ENCODE assay signal across 8 cellular contexts in genomic region chr17:2796164-2797140, GRCh38. TPM values are rescaled to one million over a fixed set of nuclear protein-coding genes. Genes with fewer than 3 reads are reported as not detected.
A peak's percentile ranks its signal among the peaks of the same experiment; 100 is the strongest.
DNase-seq lines count a peak whose midpoint lies in the region; ATAC-seq, FAIRE-seq and TF ChIP-seq lines count a peak whose summit lies in the region.

Gene RAP1GAP2, plus strand, starts transcription at chr17:2796438. Its CDS starts 90 bp downstream, at chr17:2796528.

- H3K79me2 ChIP-seq in DND-41 (ENCODE audit: insufficient read depth, low read length), result no peaks in the 10 kb centered on the region
- H3K79me2 ChIP-seq in GM12878 (ENCODE audit: control insufficient read depth, insufficient read depth, low read length), result no peaks in the 10 kb centered on the region

- no peaks in the 10 kb centered on the region for H3K36me3 ChIP-seq in DND-41 (ENCODE audit: insufficient read depth, low read length)
- no peaks in the 10 kb centered on the region for H3K36me3 ChIP-seq in GM12878 (ENCODE audit: control insufficient read depth in 2 of 2, insufficient read depth in 2 of 2, low read length in 1 of 2)
- no peaks in the 10 kb centered on the region for H3K36me3 ChIP-seq in mucosa of stomach (ENCODE audit: control insufficient read depth, insufficient read depth, low read length)

- H3K4me1 ChIP-seq in DND-41 (ENCODE audit: insufficient read depth, low read length), result peaks cover 30% of the 10 kb centered on the region
- peaks cover 22% of the 10 kb centered on the region for H3K4me1 ChIP-seq in GM12878 (ENCODE audit: control insufficient read depth, insufficient read depth, low read length)
- H3K4me1 ChIP-seq in mucosa of stomach (ENCODE audit: control insufficient read depth, insufficient read depth, low read length), result peaks cover 26% of the 10 kb centered on the region

- DNase-seq in DND-41 (peak; percentile 89), T-helper 2 cell (peak; percentile 46 to 89 (median 71)), GM12878 (ENCODE audit: low read depth, low spot score) (no peak), SW 1271 (lab: John Stamatoyannopoulos, UW) (no peak), GM13976 (ENCODE audit: low spot score) (no peak)
- peak in 1 of 2 donors; percentile 51 for DNase-seq in stimulated activated naive CD8-positive, alpha-beta T cell treated with anti-CD3 and anti-CD28 coated beads, Interleukin-15, amount 100 ng/mL, for 72 hours

- no peak for TF ChIP-seq RAD21 in GM12878 (IDR thresholded peaks at IDR 0.05; ENCODE audit: insufficient read depth, low read depth, low read length)

- CTCF ChIA-PET in GM12878 (lab: Yijun Ruan, JAX), result no interaction called here

- TF ChIP-seq EP300 in GM12878 (IDR thresholded peaks at IDR 0.05; ENCODE audit: borderline replicate concordance in 1 of 2, control insufficient read depth in 1 of 2, low read depth in 2 of 2, low read length in 2 of 2), result no peak

- peaks cover 82% of the 10 kb centered on the region for H3K27me3 Mint-ChIP-seq in stimulated activated naive CD8-positive, alpha-beta T cell treated with anti-CD3 and anti-CD28 coated beads, Interleukin-15, amount 100 ng/mL, for 72 hours

- RAD21 ChIA-PET in GM12878 (lab: Charles Lee; ENCODE audit: unreplicated experiment), result no interaction called here

- peak within 1 kb of the TSS; percentile 57 to 71 for H3K4me3 Mint-ChIP-seq in stimulated activated naive CD8-positive, alpha-beta T cell treated with anti-CD3 and anti-CD28 coated beads, Interleukin-15, amount 100 ng/mL, for 72 hours

- peak within 1 kb of the TSS; percentile 40 for H3K9ac ChIP-seq in DND-41 (ENCODE audit: low read depth, low read length)
- no peak within 1 kb of the TSS for H3K9ac ChIP-seq in GM12878 (ENCODE audit: control insufficient read depth, insufficient read depth, low read length)
- peak within 1 kb of the TSS; percentile 70 for H3K9ac ChIP-seq in mucosa of stomach (ENCODE audit: low read length)

- peak within 1 kb of the TSS; percentile 74 for H2AFZ ChIP-seq in DND-41 (ENCODE audit: low read depth, low read length)
- H2AFZ ChIP-seq in GM12878 (ENCODE audit: control insufficient read depth, low read depth, low read length), result peak within 1 kb of the TSS; percentile 25; the same call in 1 of the 2 replicates

- intact Hi-C loops in GM12878 (cut with micrococcal nuclease; ENCODE audit: unreplicated experiment), result no loop called here

- peak; percentile 98 for ATAC-seq in DND-41 (ENCODE audit: insufficient read depth, low read depth)
- peak; percentile 74 for ATAC-seq in GM12878
- ATAC-seq in stimulated activated naive CD8-positive, alpha-beta T cell treated with anti-CD3 and anti-CD28 coated beads, Interleukin-15, amount 100 ng/mL, for 72 hours, result peak; percentile 67
- ATAC-seq in GM21360 (IDR thresholded peaks at IDR 0.05; ENCODE audit: unreplicated experiment), result no peak

- no peaks in the 10 kb centered on the region for H3K27me3 ChIP-seq in DND-41 (ENCODE audit: insufficient read depth, low read length, poor library complexity)
- peaks cover 0 to 3% of the 10 kb centered on the region in 2 experiments; a peak in 1 of 4 replicates for H3K27me3 ChIP-seq in GM12878 (replicated peaks in 1 of 2; ENCODE audit: control insufficient read depth in 2 of 2, insufficient read depth in 2 of 2, low read length in 1 of 2)
- H3K27me3 ChIP-seq in mucosa of stomach (ENCODE audit: control insufficient read depth, insufficient read depth, low read length), result no peaks in the 10 kb centered on the region

- peak within 1 kb of the TSS; percentile 3 to 61; a peak in 3 of 4 replicates for H3K4me3 ChIP-seq in DND-41 (ENCODE audit: low read depth in 1 of 2, low read length in 2 of 2)
- H3K4me3 ChIP-seq in GM12878, result peak within 1 kb of the TSS; percentile 44; the same call in 1 of the 2 replicates
- H3K4me3 ChIP-seq in mucosa of stomach (ENCODE audit: low read length), result peak within 1 kb of the TSS; percentile 86

- FAIRE-seq in GM12878 (lab: Jason Lieb, UNC), result no peak

- WGBS in GM12878 (ENCODE audit: insufficient coverage, insufficient replicate concordance, low lambda C conversion rate, missing lambda C conversion rate), result 4% methylated on average over 37 of the region's 39 CpGs

- SMC1A ChIA-PET in GM12878 (lab: Charles Lee; ENCODE audit: uncharacterized antibody, unreplicated experiment), result no interaction called here

- H3K9me3 ChIP-seq in DND-41 (ENCODE audit: insufficient read depth, low read length, severe bottlenecking), result no peaks in the 10 kb centered on the region
- no peaks in the 10 kb centered on the region for H3K9me3 ChIP-seq in GM12878 (replicated peaks; ENCODE audit: control insufficient read depth, insufficient read depth, low read length)
- no peaks in the 10 kb centered on the region for H3K9me3 ChIP-seq in mucosa of stomach (ENCODE audit: control insufficient read depth, low read length)

- H3K4me1 Mint-ChIP-seq in stimulated activated naive CD8-positive, alpha-beta T cell treated with anti-CD3 and anti-CD28 coated beads, Interleukin-15, amount 100 ng/mL, for 72 hours, result peaks cover 82% of the 10 kb centered on the region

- H3K9me3 Mint-ChIP-seq in stimulated activated naive CD8-positive, alpha-beta T cell treated with anti-CD3 and anti-CD28 coated beads, Interleukin-15, amount 100 ng/mL, for 72 hours, result no peaks in the 10 kb centered on the region

- H3K4me2 ChIP-seq in DND-41 (ENCODE audit: insufficient read depth, low read length) (peak within 1 kb of the TSS; percentile 99), GM12878 (ENCODE audit: control insufficient read depth, insufficient read depth) (peak within 1 kb of the TSS; percentile 53)

- H3K27ac ChIP-seq in DND-41 (ENCODE audit: low read length) (peak within 1 kb of the TSS; percentile 32), GM12878 (ENCODE audit: control insufficient read depth, insufficient read depth) (no peak within 1 kb of the TSS)

- TF ChIP-seq POLR2A in GM12878 (IDR thresholded peaks at IDR 0.05; ENCODE audit: low read depth, low read length), result no peak

- TF ChIP-seq CTCF in DND-41 (IDR thresholded peaks at IDR 0.05; ENCODE audit: borderline replicate concordance, extremely low read depth, low read length, poor library complexity, severe bottlenecking) (peak; percentile 18), GM12878 (IDR thresholded peaks at IDR 0.05 in 2 of 3, conservative IDR thresholded peaks at IDR 0.05 in 1 of 3; ENCODE audit: control insufficient read depth in 2 of 3, extremely low read depth in 1 of 3, insufficient read depth in 1 of 3, low read depth in 3 of 3, low read length in 3 of 3) (no peak), GM13976 (IDR thresholded peaks at IDR 0.05; ENCODE audit: borderline replicate concordance, control extremely low read depth, extremely low read depth, insufficient read depth, missing control alignments) (no peak)

- H4K20me1 ChIP-seq in DND-41 (ENCODE audit: insufficient read depth, low read length) (peaks cover 14% of the 10 kb centered on the region; the same call in 1 of the 2 replicates), GM12878 (ENCODE audit: control insufficient read depth, insufficient read depth) (no peaks in the 10 kb centered on the region)

- BruUV-seq in GM12878 (replicated peaks; lab: Mats Ljungman, UMichigan), result no TSS peak

- POLR2A ChIA-PET in GM12878 (lab: Charles Lee), result no interaction called here

- in situ Hi-C loops in GM12878 (cut with MboI) (no loop called here), GM13976 (cut with MboI; ENCODE audit: low sequenced_read_pairs, unreplicated experiment) (no loop called here)

- H3K27ac Mint-ChIP-seq in stimulated activated naive CD8-positive, alpha-beta T cell treated with anti-CD3 and anti-CD28 coated beads, Interleukin-15, amount 100 ng/mL, for 72 hours, result no peak within 1 kb of the TSS

TF ChIP-seq in GM12878, 131 proteins besides CTCF, POLR2A, EP300 and RAD21:
- TF ChIP-seq RCOR1 (conservative IDR thresholded peaks at IDR 0.05; ENCODE audit: low read depth, low read length) (no peak), JUNB (IDR thresholded peaks at IDR 0.05) (no peak), SP1 (IDR thresholded peaks at IDR 0.05; ENCODE audit: low read depth, low read length) (no peak)

RNA-seq across cellular contexts. Expression of gene RAP1GAP2, which starts in this region (rescaled TPM):
- total RNA-seq in GM12878 (2013; cell fraction: nucleolus; rRNA removed), result 1.7 and 2.3 TPM in 2 replicates
- 0.49 and 0.68 TPM in 2 replicates for total RNA-seq in GM12878 (2014; rRNA removed)
- 0.36 and 0.37 TPM in 2 replicates for total RNA-seq in GM12878 (2014; rRNA removed; fragmentation: Illumina TruSeq; extraction: Trizol)
- total RNA-seq in GM12878 (2021), result 0.95 and 0.98 TPM in 2 replicates
- polyA plus RNA-seq in GM12878 (2011; ENCODE audit: low read depth), result 0.34 TPM
- polyA plus RNA-seq in GM12878 (2011; rRNA removed), result not detected in 2 replicates
- 0.02 and 0.06 TPM in 2 replicates for polyA plus RNA-seq in GM12878 (2011; cell fraction: cytosol; rRNA removed)
- polyA plus RNA-seq in GM12878 (2011; cell fraction: nucleus; rRNA removed), result 0.16 and 0.24 TPM in 2 replicates
- polyA plus RNA-seq in GM12878 (2012), result 0.51 and 1.2 TPM in 2 replicates
- 0.54 and 0.95 TPM in 2 replicates for polyA plus RNA-seq in GM12878 (2014; fragmentation: Illumina TruSeq; extraction: Trizol)
- under 1 TPM in 1 of 2 experiments, not detected in 1; 0.03 TPM for polyA plus RNA-seq in GM12878 (2014; fragmentation: Nextera tagmentation; extraction: Ambion mirVana)
- 0.78 and 1.5 TPM in 2 replicates for polyA plus RNA-seq in GM12878 (2014; rRNA removed)
- polyA plus RNA-seq in GM12878 (2016; fragmentation: Nextera tagmentation; extraction: Ambion mirVana), result under 1 TPM; 0.24 to 0.43 TPM
- polyA minus RNA-seq in GM12878 (2011; rRNA and poly(A)+ RNA removed), result not detected in 2 replicates
- polyA minus RNA-seq in GM12878 (2011; cell fraction: cytosol; rRNA and poly(A)+ RNA removed), result 3.5 and 4.5 TPM in 2 replicates
- polyA minus RNA-seq in GM12878 (2011; cell fraction: nucleus; rRNA and poly(A)+ RNA removed), result 0.36 and 0.38 TPM in 2 replicates

Comparison
In these comparisons a context has a peak if more than half of its experiments do, and no peak if none do; other contexts are left out.
1. DNase-seq: peak in DND-41 (single experiment) and T-helper 2 cell (5 of 5); none in GM12878 (single experiment), SW 1271 (0 of 2) and GM13976 (single experiment).
2. H3K4me3 ChIP-seq: peak in every context shown above with its lines; median percentile 86 in mucosa of stomach; 44 in GM12878; 32 in DND-41.